8 cellular contexts compared by ENCODE assay signal in the genomic region with DNA sequence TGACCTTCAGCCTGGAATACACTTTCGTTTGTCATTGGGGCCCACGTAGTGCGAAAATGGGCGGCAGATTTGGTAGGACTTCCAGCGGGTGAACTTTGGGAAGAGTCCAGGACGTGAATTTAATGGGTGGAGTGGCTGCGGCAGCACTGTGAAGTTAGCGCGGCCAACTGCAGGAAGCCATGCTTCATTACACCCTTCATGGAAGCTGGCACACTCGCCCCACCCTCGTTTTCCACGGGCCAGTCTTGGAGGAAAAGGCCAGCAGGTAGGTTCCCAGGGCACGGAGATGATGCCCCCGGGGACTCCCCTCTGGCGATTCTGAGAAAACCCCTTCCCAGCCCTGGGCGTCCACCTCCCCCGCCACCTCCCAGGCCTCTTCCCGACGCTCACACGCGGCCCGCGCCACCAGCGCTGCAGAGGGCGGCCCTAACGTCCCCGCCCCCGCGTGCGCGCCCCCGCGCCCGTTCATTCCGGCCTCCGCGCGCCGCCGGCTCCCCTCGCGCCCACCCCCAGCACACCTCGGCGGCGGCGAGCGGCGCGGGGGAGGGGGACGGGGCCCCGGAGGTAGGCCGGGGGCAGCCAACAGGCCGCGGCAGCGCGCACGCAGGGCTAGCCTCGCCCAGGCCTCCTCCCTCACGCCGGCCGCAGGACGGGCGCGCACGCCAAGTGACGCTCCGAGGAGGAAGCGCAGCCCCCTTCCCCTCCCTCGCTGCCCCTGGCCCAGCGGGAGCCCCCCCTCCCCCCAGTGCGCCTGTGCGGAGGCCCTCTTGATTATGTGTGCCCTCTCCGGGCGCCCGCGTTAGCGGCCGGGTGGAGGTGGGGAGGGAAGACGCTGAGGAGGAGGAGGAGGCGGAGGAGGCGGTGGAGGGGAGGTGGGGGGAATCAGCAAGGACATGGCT. TPM values are rescaled to one million over a fixed set of nuclear protein-coding genes. Genes with fewer than 3 reads are reported as not detected.
A peak's percentile ranks its signal among the peaks of the same experiment; 100 is the strongest.
DNase-seq lines count a peak whose midpoint lies in the region; ATAC-seq, FAIRE-seq and TF ChIP-seq lines count a peak whose summit lies in the region.

Gene MLLT10 (plus strand): TSS at position 656 of the 899 bp plus-strand sequence. CDS start 413 bp downstream, outside the sequence.

- peak within 1 kb of the TSS; percentile 62; the same call in 1 of the 2 replicates for H3K27ac ChIP-seq in MM.1S (ENCODE audit: low read length)
- peak within 1 kb of the TSS; percentile 70 to 98 (median 96) for H3K27ac ChIP-seq in gastroesophageal sphincter
- peak within 1 kb of the TSS; percentile 99 for H3K27ac ChIP-seq in suprapubic skin

- H3K36me3 ChIP-seq in MM.1S (replicated peaks; ENCODE audit: insufficient read depth, low read length): peaks cover 5% of the 10 kb centered on the region
- peaks cover 0 to 22% of the 10 kb centered on the region in 2 donors for H3K36me3 ChIP-seq in gastroesophageal sphincter
- peaks cover 9% of the 10 kb centered on the region for H3K36me3 ChIP-seq in suprapubic skin

- DNase-seq in GDM1 (lab: John Stamatoyannopoulos, UW) (peak; percentile 99), H54 (ENCODE audit: insufficient read length, low spot score) (peak; percentile 88), MM.1S (peak; percentile 95), SK-MEL-5 (ENCODE audit: low read depth, low spot score) (peak; percentile 89), occipital lobe (lab: John Stamatoyannopoulos, UW) (peak; percentile 94), suprapubic skin (ENCODE audit: low spot score in 2 of 2) (peak; percentile 93 to 95)
- peak; percentile 91 for DNase-seq in activated naive CD4-positive, alpha-beta T cell treated with anti-CD3 and anti-CD28 coated beads for 36 hours

- H3K4me1 ChIP-seq in MM.1S (ENCODE audit: low read length): peaks cover 11% of the 10 kb centered on the region
- peaks cover 3 to 61% (median 5%) of the 10 kb centered on the region in 3 donors for H3K4me1 ChIP-seq in gastroesophageal sphincter
- H3K4me1 ChIP-seq in suprapubic skin: peaks cover 38% of the 10 kb centered on the region

- peaks cover 4% of the 10 kb centered on the region; the same call in 1 of the 2 replicates for H3F3A ChIP-seq in MM.1S (ENCODE audit: insufficient read depth, low read length)

- H3K4me2 ChIP-seq in MM.1S (ENCODE audit: low read depth, low read length): peak within 1 kb of the TSS; percentile 100

- in situ Hi-C loops in SK-MEL-5 (cut with HindIII; ENCODE audit: low pct_unique_long_range_greater_than_20kb, low sequenced_read_pairs): no loop called here

- H3K4me3 Mint-ChIP-seq in activated naive CD4-positive, alpha-beta T cell treated with anti-CD3 and anti-CD28 coated beads for 36 hours: peak within 1 kb of the TSS; percentile 85

- H3K27me3 Mint-ChIP-seq in activated naive CD4-positive, alpha-beta T cell treated with anti-CD3 and anti-CD28 coated beads for 36 hours (ENCODE audit: low read depth): no peaks in the 10 kb centered on the region

- TF ChIP-seq POLR2A in H54 (IDR thresholded peaks at IDR 0.05; ENCODE audit: low read depth, low read length): peak; percentile 69
- TF ChIP-seq POLR2A in gastroesophageal sphincter (IDR thresholded peaks at IDR 0.05): peak; percentile 74 to 84
- peak; percentile 32 to 66 for TF ChIP-seq POLR2A in suprapubic skin (IDR thresholded peaks at IDR 0.05)

- intact Hi-C loops in activated naive CD4-positive, alpha-beta T cell treated with anti-CD3 and anti-CD28 coated beads for 36 hours (cut with micrococcal nuclease): loop anchor here (1.0 to 5.0 kb wide), 10 partner anchors 9 to 1563 kb away; partner anchors contain the start of genes COMMD3, DNAJC1, MSRB2 and SKIDA1

- CTCF ChIA-PET in activated naive CD4-positive, alpha-beta T cell treated with anti-CD3 and anti-CD28 coated beads for 36 hours (lab: Charles Lee): interaction anchor here (1.5 kb wide), 1 partner anchor 38 kb away, joined by 5 read pairs; no protein-coding TSS in a partner anchor

- H3K9me3 Mint-ChIP-seq in activated naive CD4-positive, alpha-beta T cell treated with anti-CD3 and anti-CD28 coated beads for 36 hours: no peaks in the 10 kb centered on the region

- peak within 1 kb of the TSS; percentile 81 for H3K4me3 ChIP-seq in MM.1S (ENCODE audit: low read length)
- peak within 1 kb of the TSS; percentile 68 to 91 for H3K4me3 ChIP-seq in gastroesophageal sphincter
- H3K4me3 ChIP-seq in suprapubic skin: peak within 1 kb of the TSS; percentile 96

- no peak for TF ChIP-seq EP300 in gastroesophageal sphincter (IDR thresholded peaks at IDR 0.05)
- no peak for TF ChIP-seq EP300 in suprapubic skin (IDR thresholded peaks at IDR 0.05)

- peak within 1 kb of the TSS; percentile 99 for H2AFZ ChIP-seq in MM.1S (ENCODE audit: low read length)

- no peaks in the 10 kb centered on the region for H3K9me2 ChIP-seq in MM.1S (replicated peaks; ENCODE audit: insufficient read depth, low read length)

- TF ChIP-seq CTCF in MM.1S (IDR thresholded peaks at IDR 0.05; ENCODE audit: low read length): peak; percentile 23
- peak in 3 of 4 experiments; percentile 49 to 78 (median 65) for TF ChIP-seq CTCF in gastroesophageal sphincter (IDR thresholded peaks at IDR 0.05)
- peak; percentile 33 to 42 for TF ChIP-seq CTCF in suprapubic skin (IDR thresholded peaks at IDR 0.05)

- no peaks in the 10 kb centered on the region for H3K9me3 ChIP-seq in MM.1S (replicated peaks; ENCODE audit: insufficient read depth, low read length)
- H3K9me3 ChIP-seq in gastroesophageal sphincter: no peaks in the 10 kb centered on the region
- H3K9me3 ChIP-seq in suprapubic skin: no peaks in the 10 kb centered on the region

- H4K20me1 ChIP-seq in MM.1S (ENCODE audit: insufficient read depth, low read length): no peaks in the 10 kb centered on the region

- H3K27me3 ChIP-seq in MM.1S (replicated peaks; ENCODE audit: insufficient read depth, low read length): peaks cover 15% of the 10 kb centered on the region; the same call in 1 of the 2 replicates
- no peaks in the 10 kb centered on the region for H3K27me3 ChIP-seq in gastroesophageal sphincter
- no peaks in the 10 kb centered on the region for H3K27me3 ChIP-seq in suprapubic skin

- ATAC-seq in gastroesophageal sphincter: peak; percentile 96

- H3K9ac ChIP-seq in MM.1S (ENCODE audit: low read length): peak within 1 kb of the TSS; percentile 78

- peaks cover 21% of the 10 kb centered on the region for H3K4me1 Mint-ChIP-seq in activated naive CD4-positive, alpha-beta T cell treated with anti-CD3 and anti-CD28 coated beads for 36 hours (ENCODE audit: low read depth)

- WGBS in gastroesophageal sphincter (ENCODE audit: low coverage in 1 of 2), 2 donors: no CpG with 5 or more reads among the region's 81 CpGs
- WGBS in suprapubic skin: 0% methylated on average over 12 of the region's 81 CpGs

- peak; percentile 78 for FAIRE-seq in H54 (lab: Jason Lieb, UNC)

- peaks cover 13% of the 10 kb centered on the region for H3K36me3 Mint-ChIP-seq in activated naive CD4-positive, alpha-beta T cell treated with anti-CD3 and anti-CD28 coated beads for 36 hours (ENCODE audit: low read depth)

- H3K79me2 ChIP-seq in MM.1S (ENCODE audit: low read length): peaks cover 36% of the 10 kb centered on the region

- peak within 1 kb of the TSS; percentile 91 for H3K27ac Mint-ChIP-seq in activated naive CD4-positive, alpha-beta T cell treated with anti-CD3 and anti-CD28 coated beads for 36 hours

RNA-seq across cellular contexts. Expression of gene MLLT10, which starts in this region (rescaled TPM):
- total RNA-seq in SK-MEL-5 (2014; rRNA removed; shearing (Covaris generic)): 24.8 and 25.0 TPM in 2 replicates
- 19.4 and 20.6 TPM in 2 replicates for polyA plus RNA-seq in SK-MEL-5 (2015; cell fraction: cytosol; rRNA removed)
- polyA plus RNA-seq in SK-MEL-5 (2015; cell fraction: nucleus; rRNA removed): 43.2 and 47.5 TPM in 2 replicates
- 10 to 100 TPM; 23.0 to 23.7 TPM for total RNA-seq in activated naive CD4-positive, alpha-beta T cell treated with anti-CD3 and anti-CD28 coated beads for 36 hours
- 10 to 100 TPM; 27.2 to 52.1 (median 39.0) TPM for total RNA-seq in gastroesophageal sphincter
- total RNA-seq in occipital lobe: 54.7 TPM
- total RNA-seq in suprapubic skin: 10 to 100 TPM; 58.0 to 97.8 (median 64.4) TPM

Comparison
In these comparisons a context has a peak if more than half of its experiments do, and no peak if none do; other contexts are left out.
1. Peak in every context shown above with its lines: DNase-seq, ATAC-seq, H3K4me3 ChIP-seq and H3K27ac ChIP-seq.